In genomic region chr5:176629853-176630680, GRCh38 we compare ENCODE assay signal across 8 cellular contexts. TPM values are rescaled to one million over a fixed set of nuclear protein-coding genes. Genes with fewer than 3 reads are reported as not detected.
DNase-seq lines count a peak whose midpoint lies in the region; ATAC-seq and TF ChIP-seq lines count a peak whose summit lies in the region.

Gene EIF4E1B (plus strand): TSS chr5:176630675. CDS start chr5:176642788, 12,113 bp downstream.
Gene SNCB (minus strand): TSS chr5:176630534. CDS start chr5:176629654, 880 bp downstream.

- no peak for TF ChIP-seq EP300 in ovary (IDR thresholded peaks at IDR 0.05)

- H3K27ac ChIP-seq in ovary: no peak within 1 kb of the TSS

- H3K27me3 ChIP-seq in ovary: no peaks in the 10 kb centered on the region

- H3K4me3 ChIP-seq in Jurkat, Clone E6-1 (ENCODE audit: low read length): peak within 1 kb of the TSS; percentile 30
- peak within 1 kb of the TSS; percentile 47 for H3K4me3 ChIP-seq in fibroblast of villous mesenchyme (ENCODE audit: low read depth, low read length)
- H3K4me3 ChIP-seq in ovary: no peak within 1 kb of the TSS

- intact Hi-C loops in Right ventricle myocardium inferior (cut with DNase I): no loop called here
- intact Hi-C loops in cardiac septum (cut with DNase I): no loop called here
- intact Hi-C loops in ovary (cut with DNase I): no loop called here

- DNase-seq in Right ventricle myocardium inferior (ENCODE audit: missing footprints): no peak
- DNase-seq in cardiac septum (ENCODE audit: low spot score): no peak
- DNase-seq in Jurkat, Clone E6-1 (ENCODE audit: low read depth, low spot score): no peak
- DNase-seq in activated CD8-positive, alpha-beta memory T cell treated with anti-CD3 and anti-CD28 coated beads, Interleukin-2, amount 50 U/mL, for 4 hours: peak; percentile 65
- DNase-seq in fibroblast of villous mesenchyme (ENCODE audit: low read depth): no peak
- DNase-seq in omental fat pad (ENCODE audit: low spot score): no peak
- DNase-seq in ovary: no peak

- H3K9me3 ChIP-seq in ovary: no peaks in the 10 kb centered on the region

- ATAC-seq in Right ventricle myocardium inferior (peak; percentile 70), omental fat pad (ENCODE audit: low FRiP score) (peak; percentile 73), GM18858 (IDR thresholded peaks at IDR 0.05; ENCODE audit: unreplicated experiment) (no peak)

- H3K36me3 ChIP-seq in ovary: no peaks in the 10 kb centered on the region

- no peak for TF ChIP-seq CTCF in fibroblast of villous mesenchyme (IDR thresholded peaks at IDR 0.05; ENCODE audit: insufficient read depth, low read depth, low read length)
- no peak for TF ChIP-seq CTCF in omental fat pad (IDR thresholded peaks at IDR 0.05)
- TF ChIP-seq CTCF in ovary (IDR thresholded peaks at IDR 0.05): no peak

- 1% methylated on average over 91 to 94 of the region's 94 CpGs for WGBS in ovary, 3 donors

- TF ChIP-seq POLR2A in ovary (IDR thresholded peaks at IDR 0.05): no peak

- peaks cover 7% of the 10 kb centered on the region for H3K4me1 ChIP-seq in ovary (ENCODE audit: insufficient read depth)

RNA-seq across cellular contexts. Expression of gene EIF4E1B, which starts in this region (rescaled TPM):
- total RNA-seq in Right ventricle myocardium inferior: not detected
- not detected for total RNA-seq in cardiac septum
- not detected for polyA plus RNA-seq in Jurkat, Clone E6-1 (2012; ENCODE audit: insufficient read depth, insufficient read length)
- total RNA-seq in fibroblast of villous mesenchyme: not detected in 2 replicates
- not detected for total RNA-seq in omental fat pad
- not detected for total RNA-seq in ovary
- under 1 TPM in 1 of 2 donors, not detected in 1; 0.61 TPM for polyA plus RNA-seq in ovary

RNA-seq across cellular contexts. Expression of gene SNCB, which starts in this region (rescaled TPM):
- total RNA-seq in Right ventricle myocardium inferior (not detected), cardiac septum (0.43 TPM), fibroblast of villous mesenchyme (not detected in 2 replicates), omental fat pad (not detected), ovary (not detected)
- polyA plus RNA-seq in Jurkat, Clone E6-1 (2012; ENCODE audit: insufficient read depth, insufficient read length): 3.1 TPM
- polyA plus RNA-seq in ovary: under 1 TPM in 1 of 2 donors, not detected in 1; 0.13 TPM

Comparison
In these comparisons a context has a peak if more than half of its experiments do, and no peak if none do; other contexts are left out.
1. Peak in ATAC-seq in Right ventricle myocardium inferior; RNA of the genes that start here not detected or under 1 TPM.
2. Peak in ATAC-seq in omental fat pad; RNA of the genes that start here not detected or under 1 TPM.